In genomic region chr2:76849086-76849485, GRCh38 we compare ENCODE assay signal across 25 cellular contexts.
"Had no signal": no experiment of that assay in that cellular context is flagged by ENCODE, and none has a peak within 500 bp of the region (broad histone marks: within the 10 kb centered on the region; RNA-seq: fewer than 3 reads in every experiment).

No MANE protein-coding gene starts in this region.

- DNase-seq: stimulated activated CD4-positive, alpha-beta T cell treated with anti-CD3 and anti-CD28 coated beads, Interleukin-2, amount 100 ng/mL, for 48 hours; stimulated activated CD4-positive, alpha-beta T cell treated with anti-CD3 and anti-CD28 coated beads, Interleukin-4, amount 100 ng/mL, for 1 hour; stimulated activated CD4-positive, alpha-beta T cell treated with anti-CD3 and anti-CD28 coated beads, Interleukin-4, amount 100 ng/mL, for 24 hours; stimulated activated CD4-positive, alpha-beta T cell treated with anti-CD3 and anti-CD28 coated beads, Interleukin-4, amount 100 ng/mL, for 4 hours; stimulated activated CD8-positive, alpha-beta memory T cell treated with anti-CD3 and anti-CD28 coated beads, Interleukin-4, amount 100 ng/mL, for 48 hours; stimulated activated naive B cell treated with anti-CD40 and anti-IgM and Interleukin-4, amounts not matched to agents 10 μg/mL and 1 μg/mL and 100 μg/mL, for 72 hours; stimulated activated naive CD4-positive, alpha-beta T cell; stimulated activated naive CD4-positive, alpha-beta T cell treated with Interleukin-2 at 50 U/mL for 16 hours; stimulated activated naive CD8-positive, alpha-beta T cell treated with anti-CD3 and anti-CD28 coated beads, Interleukin-15, amount 100 ng/mL, for 72 hours; stimulated activated naive CD8-positive, alpha-beta T cell treated with anti-CD3 and anti-CD28 coated beads, Interleukin-15, Interleukin-2, amounts not matched to agents 100 U/mL and 50 U/mL, for 24 hours; stomach; substantia nigra; testis; thyroid gland; tibial artery; transverse colon; trophoblast cell; upper lobe of left lung; upper lobe of right lung; uterus had no signal

- H3K9me3 ChIP-seq: stomach, suprapubic skin, testis, thoracic aorta, thyroid gland, tibial artery, tibial nerve, transverse colon, upper lobe of left lung, upper lobe of right lung, uterus, vagina had no signal

- H3K36me3 ChIP-seq: stomach, suprapubic skin, thoracic aorta, thyroid gland, tibial artery, tibial nerve, transverse colon, upper lobe of left lung, upper lobe of right lung, uterus, vagina had no signal

- H3K4me3 ChIP-seq: stomach, suprapubic skin, testis, thoracic aorta, thyroid gland, tibial artery, tibial nerve, transverse colon, upper lobe of left lung, upper lobe of right lung, uterus, vagina had no signal

- H3K27me3 ChIP-seq: stomach, suprapubic skin, testis, thyroid gland, tibial artery, tibial nerve, transverse colon, upper lobe of left lung, upper lobe of right lung, uterus, vagina had no signal

- FAIRE-seq: urothelium cell line had no signal

- H3K4me1 ChIP-seq: stomach, suprapubic skin, testis, thyroid gland, tibial artery, tibial nerve, transverse colon, upper lobe of left lung, upper lobe of right lung, uterus, vagina had no signal

- H3K27ac ChIP-seq: stomach, suprapubic skin, testis, thoracic aorta, thyroid gland, tibial artery, tibial nerve, transverse colon, upper lobe of left lung, upper lobe of right lung, uterus, vagina had no signal
